1 cellular context compared by ENCODE assay signal in the genomic region with DNA sequence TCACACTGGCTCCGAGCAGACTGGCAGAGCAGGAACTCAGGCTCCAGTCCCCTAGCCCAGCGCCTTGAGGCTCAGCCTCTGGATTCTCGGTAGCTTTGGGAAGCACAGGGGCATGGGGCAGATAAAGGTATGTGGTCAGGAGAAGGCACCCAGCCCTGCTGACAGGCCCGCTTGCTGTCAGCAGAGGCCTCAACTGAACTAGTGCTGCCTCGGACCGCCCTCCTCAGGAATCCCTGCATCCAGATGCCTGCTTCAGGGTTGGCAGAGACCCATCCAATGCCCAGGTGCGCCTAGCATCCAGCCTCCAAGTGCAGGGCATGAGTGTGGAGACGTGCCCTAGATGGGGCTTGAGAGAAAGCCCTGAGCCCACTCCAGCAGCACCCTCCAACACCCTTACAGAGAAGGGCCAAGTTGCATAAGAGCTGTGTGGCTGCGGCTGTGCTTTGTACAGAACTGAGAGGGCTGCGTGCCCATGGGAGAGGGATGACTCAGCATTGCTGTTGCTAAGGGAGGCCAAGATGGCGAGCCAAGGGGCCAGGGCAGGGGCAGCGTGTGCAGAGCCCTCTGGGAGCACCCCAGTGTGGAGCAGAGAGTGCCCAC.
A peak's percentile ranks its signal among the peaks of the same experiment; 100 is the strongest.
TF ChIP-seq lines count a peak whose summit lies in the region.

No MANE protein-coding gene starts in this region.

TF ChIP-seq in HepG2, 621 proteins besides CTCF, POLR2A, EP300 and RAD21 (continued from another document and continues in another):
- TF ChIP-seq, protein P1, sequence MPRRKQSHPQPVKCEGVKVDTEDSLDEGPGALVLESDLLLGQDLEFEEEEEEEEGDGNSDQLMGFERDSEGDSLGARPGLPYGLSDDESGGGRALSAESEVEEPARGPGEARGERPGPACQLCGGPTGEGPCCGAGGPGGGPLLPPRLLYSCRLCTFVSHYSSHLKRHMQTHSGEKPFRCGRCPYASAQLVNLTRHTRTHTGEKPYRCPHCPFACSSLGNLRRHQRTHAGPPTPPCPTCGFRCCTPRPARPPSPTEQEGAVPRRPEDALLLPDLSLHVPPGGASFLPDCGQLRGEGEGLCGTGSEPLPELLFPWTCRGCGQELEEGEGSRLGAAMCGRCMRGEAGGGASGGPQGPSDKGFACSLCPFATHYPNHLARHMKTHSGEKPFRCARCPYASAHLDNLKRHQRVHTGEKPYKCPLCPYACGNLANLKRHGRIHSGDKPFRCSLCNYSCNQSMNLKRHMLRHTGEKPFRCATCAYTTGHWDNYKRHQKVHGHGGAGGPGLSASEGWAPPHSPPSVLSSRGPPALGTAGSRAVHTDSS (CRISPR knock-in tag; conservative IDR thresholded peaks at IDR 0.05), result no peak
- no peak for TF ChIP-seq ZFP1 (CRISPR knock-in tag; IDR thresholded peaks at IDR 0.05)
- TF ChIP-seq CCDC6 (CRISPR knock-in tag; IDR thresholded peaks at IDR 0.05), result no peak
- TF ChIP-seq BRCA1 (CRISPR knock-in tag; IDR thresholded peaks at IDR 0.05), result no peak
- no peak for TF ChIP-seq POGK (CRISPR knock-in tag; conservative IDR thresholded peaks at IDR 0.05)
- no peak for TF ChIP-seq ETS1 (CRISPR knock-in tag; IDR thresholded peaks at IDR 0.05)
- TF ChIP-seq AGO1 (IDR thresholded peaks at IDR 0.05; ENCODE audit: low read depth, low read length, poor library complexity, severe bottlenecking), result no peak
- no peak for TF ChIP-seq POGZ (CRISPR knock-in tag; IDR thresholded peaks at IDR 0.05)
- no peak for TF ChIP-seq NPAS2 (CRISPR knock-in tag; IDR thresholded peaks at IDR 0.05; ENCODE audit: borderline replicate concordance)
- no peak for TF ChIP-seq ZNF337 (CRISPR knock-in tag; IDR thresholded peaks at IDR 0.05; ENCODE audit: borderline replicate concordance, low read depth)
- TF ChIP-seq GABPA (IDR thresholded peaks at IDR 0.05; ENCODE audit: low read depth, low read length), result no peak
- no peak for TF ChIP-seq GABPA (CRISPR knock-in tag; IDR thresholded peaks at IDR 0.05; ENCODE audit: low read depth)
- peak; percentile 87 for TF ChIP-seq NFE2L2 (IDR thresholded peaks at IDR 0.05; ENCODE audit: low read length)
- no peak for TF ChIP-seq ZNF75D (CRISPR knock-in tag; IDR thresholded peaks at IDR 0.05; ENCODE audit: borderline replicate concordance)
- TF ChIP-seq HMG20B (CRISPR knock-in tag; conservative IDR thresholded peaks at IDR 0.05), result no peak
- TF ChIP-seq KDM5B (CRISPR knock-in tag; IDR thresholded peaks at IDR 0.05; ENCODE audit: borderline replicate concordance), result peak; percentile 65; the same call in 1 of the 2 replicates
- TF ChIP-seq AHR (CRISPR knock-in tag; IDR thresholded peaks at IDR 0.05), result no peak
- TF ChIP-seq MED1 (CRISPR knock-in tag; IDR thresholded peaks at IDR 0.05), result no peak
- TF ChIP-seq POLR2AphosphoS2 (IDR thresholded peaks at IDR 0.05; ENCODE audit: low read depth, low read length), result no peak
- no peak for TF ChIP-seq SYNCRIP (IDR thresholded peaks at IDR 0.05; ENCODE audit: insufficient read depth, low read depth, low read length)
- TF ChIP-seq, protein P2, sequence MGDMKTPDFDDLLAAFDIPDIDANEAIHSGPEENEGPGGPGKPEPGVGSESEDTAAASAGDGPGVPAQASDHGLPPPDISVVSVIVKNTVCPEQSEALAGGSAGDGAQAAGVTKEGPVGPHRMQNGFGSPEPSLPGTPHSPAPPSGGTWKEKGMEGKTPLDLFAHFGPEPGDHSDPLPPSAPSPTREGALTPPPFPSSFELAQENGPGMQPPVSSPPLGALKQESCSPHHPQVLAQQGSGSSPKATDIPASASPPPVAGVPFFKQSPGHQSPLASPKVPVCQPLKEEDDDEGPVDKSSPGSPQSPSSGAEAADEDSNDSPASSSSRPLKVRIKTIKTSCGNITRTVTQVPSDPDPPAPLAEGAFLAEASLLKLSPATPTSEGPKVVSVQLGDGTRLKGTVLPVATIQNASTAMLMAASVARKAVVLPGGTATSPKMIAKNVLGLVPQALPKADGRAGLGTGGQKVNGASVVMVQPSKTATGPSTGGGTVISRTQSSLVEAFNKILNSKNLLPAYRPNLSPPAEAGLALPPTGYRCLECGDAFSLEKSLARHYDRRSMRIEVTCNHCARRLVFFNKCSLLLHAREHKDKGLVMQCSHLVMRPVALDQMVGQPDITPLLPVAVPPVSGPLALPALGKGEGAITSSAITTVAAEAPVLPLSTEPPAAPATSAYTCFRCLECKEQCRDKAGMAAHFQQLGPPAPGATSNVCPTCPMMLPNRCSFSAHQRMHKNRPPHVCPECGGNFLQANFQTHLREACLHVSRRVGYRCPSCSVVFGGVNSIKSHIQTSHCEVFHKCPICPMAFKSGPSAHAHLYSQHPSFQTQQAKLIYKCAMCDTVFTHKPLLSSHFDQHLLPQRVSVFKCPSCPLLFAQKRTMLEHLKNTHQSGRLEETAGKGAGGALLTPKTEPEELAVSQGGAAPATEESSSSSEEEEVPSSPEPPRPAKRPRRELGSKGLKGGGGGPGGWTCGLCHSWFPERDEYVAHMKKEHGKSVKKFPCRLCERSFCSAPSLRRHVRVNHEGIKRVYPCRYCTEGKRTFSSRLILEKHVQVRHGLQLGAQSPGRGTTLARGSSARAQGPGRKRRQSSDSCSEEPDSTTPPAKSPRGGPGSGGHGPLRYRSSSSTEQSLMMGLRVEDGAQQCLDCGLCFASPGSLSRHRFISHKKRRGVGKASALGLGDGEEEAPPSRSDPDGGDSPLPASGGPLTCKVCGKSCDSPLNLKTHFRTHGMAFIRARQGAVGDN (CRISPR knock-in tag; IDR thresholded peaks at IDR 0.05), result peak; percentile 16; the same call in 1 of the 2 replicates
- no peak for TF ChIP-seq MATR3 (CRISPR knock-in tag; IDR thresholded peaks at IDR 0.05)
- TF ChIP-seq DPF2 (CRISPR knock-in tag; IDR thresholded peaks at IDR 0.05; ENCODE audit: borderline replicate concordance, low read depth), result no peak
- peak; percentile 36; the same call in 1 of the 2 replicates for TF ChIP-seq ZNF644 (CRISPR knock-in tag; IDR thresholded peaks at IDR 0.05; ENCODE audit: low read depth)
- TF ChIP-seq HIVEP1 (CRISPR knock-in tag; IDR thresholded peaks at IDR 0.05), result no peak
- TF ChIP-seq, protein P3, sequence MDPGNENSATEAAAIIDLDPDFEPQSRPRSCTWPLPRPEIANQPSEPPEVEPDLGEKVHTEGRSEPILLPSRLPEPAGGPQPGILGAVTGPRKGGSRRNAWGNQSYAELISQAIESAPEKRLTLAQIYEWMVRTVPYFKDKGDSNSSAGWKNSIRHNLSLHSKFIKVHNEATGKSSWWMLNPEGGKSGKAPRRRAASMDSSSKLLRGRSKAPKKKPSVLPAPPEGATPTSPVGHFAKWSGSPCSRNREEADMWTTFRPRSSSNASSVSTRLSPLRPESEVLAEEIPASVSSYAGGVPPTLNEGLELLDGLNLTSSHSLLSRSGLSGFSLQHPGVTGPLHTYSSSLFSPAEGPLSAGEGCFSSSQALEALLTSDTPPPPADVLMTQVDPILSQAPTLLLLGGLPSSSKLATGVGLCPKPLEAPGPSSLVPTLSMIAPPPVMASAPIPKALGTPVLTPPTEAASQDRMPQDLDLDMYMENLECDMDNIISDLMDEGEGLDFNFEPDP (CRISPR knock-in tag; conservative IDR thresholded peaks at IDR 0.05), result no peak
- TF ChIP-seq FOXA3 (CRISPR knock-in tag; IDR thresholded peaks at IDR 0.05), result 0 out of 2 replicates have a peak, but pooled peaks have one; percentile 7
- no peak for TF ChIP-seq ATF5 (CRISPR knock-in tag; IDR thresholded peaks at IDR 0.05; ENCODE audit: low read depth)
- TF ChIP-seq ZNF484 (CRISPR knock-in tag; IDR thresholded peaks at IDR 0.05; ENCODE audit: borderline replicate concordance, low read depth), result no peak
- no peak for TF ChIP-seq MBD4 (IDR thresholded peaks at IDR 0.05; ENCODE audit: borderline replicate concordance, low read length)
- no peak for TF ChIP-seq ZMYM3 (CRISPR knock-in tag; IDR thresholded peaks at IDR 0.05)
- TF ChIP-seq, protein P4, sequence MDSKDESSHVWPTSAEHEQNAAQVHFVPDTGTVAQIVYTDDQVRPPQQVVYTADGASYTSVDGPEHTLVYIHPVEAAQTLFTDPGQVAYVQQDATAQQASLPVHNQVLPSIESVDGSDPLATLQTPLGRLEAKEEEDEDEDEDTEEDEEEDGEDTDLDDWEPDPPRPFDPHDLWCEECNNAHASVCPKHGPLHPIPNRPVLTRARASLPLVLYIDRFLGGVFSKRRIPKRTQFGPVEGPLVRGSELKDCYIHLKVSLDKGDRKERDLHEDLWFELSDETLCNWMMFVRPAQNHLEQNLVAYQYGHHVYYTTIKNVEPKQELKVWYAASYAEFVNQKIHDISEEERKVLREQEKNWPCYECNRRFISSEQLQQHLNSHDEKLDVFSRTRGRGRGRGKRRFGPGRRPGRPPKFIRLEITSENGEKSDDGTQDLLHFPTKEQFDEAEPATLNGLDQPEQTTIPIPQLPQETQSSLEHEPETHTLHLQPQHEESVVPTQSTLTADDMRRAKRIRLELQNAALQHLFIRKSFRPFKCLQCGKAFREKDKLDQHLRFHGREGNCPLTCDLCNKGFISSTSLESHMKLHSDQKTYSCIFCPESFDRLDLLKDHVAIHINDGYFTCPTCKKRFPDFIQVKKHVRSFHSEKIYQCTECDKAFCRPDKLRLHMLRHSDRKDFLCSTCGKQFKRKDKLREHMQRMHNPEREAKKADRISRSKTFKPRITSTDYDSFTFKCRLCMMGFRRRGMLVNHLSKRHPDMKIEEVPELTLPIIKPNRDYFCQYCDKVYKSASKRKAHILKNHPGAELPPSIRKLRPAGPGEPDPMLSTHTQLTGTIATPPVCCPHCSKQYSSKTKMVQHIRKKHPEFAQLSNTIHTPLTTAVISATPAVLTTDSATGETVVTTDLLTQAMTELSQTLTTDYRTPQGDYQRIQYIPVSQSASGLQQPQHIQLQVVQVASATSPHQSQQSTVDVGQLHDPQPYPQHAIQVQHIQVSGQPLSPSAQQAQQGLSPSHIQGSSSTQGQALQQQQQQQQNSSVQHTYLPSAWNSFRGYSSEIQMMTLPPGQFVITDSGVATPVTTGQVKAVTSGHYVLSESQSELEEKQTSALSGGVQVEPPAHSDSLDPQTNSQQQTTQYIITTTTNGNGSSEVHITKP (CRISPR knock-in tag; IDR thresholded peaks at IDR 0.05; ENCODE audit: low read depth), result no peak; the same call in 1 of the 2 replicates
- no peak for TF ChIP-seq HES4 (CRISPR knock-in tag; IDR thresholded peaks at IDR 0.05; ENCODE audit: borderline replicate concordance)
- no peak for TF ChIP-seq MIXL1 (CRISPR knock-in tag; IDR thresholded peaks at IDR 0.05)
- TF ChIP-seq ZNF44 (CRISPR knock-in tag; IDR thresholded peaks at IDR 0.05), result no peak
- no peak for TF ChIP-seq UBTF (CRISPR knock-in tag; IDR thresholded peaks at IDR 0.05)
- TF ChIP-seq SNRNP70 (IDR thresholded peaks at IDR 0.05; ENCODE audit: low read depth, low read length), result no peak
- TF ChIP-seq SIN3B (IDR thresholded peaks at IDR 0.05; ENCODE audit: low read length), result no peak
- no peak for TF ChIP-seq TFAP4 (IDR thresholded peaks at IDR 0.05; ENCODE audit: borderline replicate concordance, low read depth)
- 0 out of 2 replicates have a peak, but pooled peaks have one; percentile 41 for TF ChIP-seq CEBPG (CRISPR knock-in tag; IDR thresholded peaks at IDR 0.05)
- peak; percentile 24; the same call in 1 of the 2 replicates for TF ChIP-seq SALL1 (CRISPR knock-in tag; IDR thresholded peaks at IDR 0.05)
- TF ChIP-seq HOXA3 (CRISPR knock-in tag; IDR thresholded peaks at IDR 0.05), result peak; percentile 27; the same call in 1 of the 2 replicates
- peak; percentile 66; the same call in 1 of the 2 replicates for TF ChIP-seq HNRNPL (IDR thresholded peaks at IDR 0.05; ENCODE audit: low read depth, low read length)
- no peak for TF ChIP-seq U2AF2 (IDR thresholded peaks at IDR 0.05; ENCODE audit: low read depth, low read length)
- TF ChIP-seq MAFK (conservative IDR thresholded peaks at IDR 0.05 in 1 of 2, IDR thresholded peaks at IDR 0.05 in 1 of 2; ENCODE audit: low read length in 2 of 2), result peak; percentile 50 to 58
